ENCODE assay signal across 14 cellular contexts in the genomic region with DNA sequence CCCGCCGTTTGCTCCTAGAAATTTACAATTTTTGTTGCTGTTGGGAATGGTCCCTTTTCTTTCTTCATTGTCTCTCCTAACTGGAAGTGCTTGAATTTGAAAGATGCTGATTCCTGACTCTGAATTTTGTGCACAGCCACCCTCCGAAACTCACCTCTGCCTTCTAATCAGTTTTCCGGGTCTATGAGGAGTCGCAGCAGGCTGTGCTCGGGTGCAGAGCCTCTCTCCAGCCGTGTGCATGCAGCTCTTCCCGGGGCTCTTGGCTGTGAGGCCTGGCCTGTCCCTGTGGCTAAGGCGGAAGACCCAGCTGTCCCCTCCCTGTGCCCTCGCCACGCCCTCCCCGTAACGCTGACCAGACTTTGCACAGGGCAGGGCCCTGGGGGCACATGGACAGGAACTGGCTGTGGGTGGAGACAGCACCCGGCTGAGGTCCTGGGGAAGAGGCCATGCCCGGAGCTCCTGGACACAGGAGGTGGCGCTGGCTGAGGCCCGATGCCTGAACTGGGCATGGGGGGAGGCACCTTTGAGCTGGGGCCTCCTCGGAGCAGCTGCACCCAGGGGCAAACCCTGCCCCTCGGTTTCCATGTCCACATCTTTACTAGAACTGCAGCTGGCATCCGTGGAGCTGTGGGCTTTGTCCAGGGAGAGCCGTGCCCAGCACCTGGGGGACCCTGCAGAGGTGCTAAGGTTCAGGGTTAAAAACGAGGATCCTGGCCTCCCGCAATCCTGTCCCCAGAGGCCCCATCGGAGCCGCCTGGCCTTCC. TPM values are rescaled to one million over a fixed set of nuclear protein-coding genes. Genes with fewer than 3 reads are reported as not detected.
DNase-seq lines count a peak whose midpoint lies in the region; ATAC-seq, FAIRE-seq and TF ChIP-seq lines count a peak whose summit lies in the region.
"Had no signal": no experiment of that assay in that cellular context is flagged by ENCODE, and none has a peak within 500 bp of the region (broad histone marks: within the 10 kb centered on the region; RNA-seq: fewer than 3 reads in every experiment).

No MANE protein-coding gene starts in this region.

- no peaks in the 10 kb centered on the region for H3K9me3 Mint-ChIP-seq in naive thymus-derived CD8-positive, alpha-beta T cell

- H3K27me3 ChIP-seq in left ventricle myocardium inferior (ENCODE audit: low read depth) (no peaks in the 10 kb centered on the region), dorsolateral prefrontal cortex (no peaks in the 10 kb centered on the region)

- peaks cover 53% of the 10 kb centered on the region for H3K4me1 ChIP-seq in left ventricle myocardium inferior

- H3K4me3 Mint-ChIP-seq in naive thymus-derived CD8-positive, alpha-beta T cell: no peak overlapping the region

- no peak for TF ChIP-seq CTCF in left ventricle myocardium inferior (IDR thresholded peaks at IDR 0.05; ENCODE audit: borderline replicate concordance)
- TF ChIP-seq CTCF in dorsolateral prefrontal cortex (IDR thresholded peaks at IDR 0.05 in 54 of 56, conservative IDR thresholded peaks at IDR 0.05 in 2 of 56; ENCODE audit: low read depth in 1 of 56, partially characterized antibody in 56 of 56): no peak

- H3K27ac Mint-ChIP-seq in naive thymus-derived CD8-positive, alpha-beta T cell: peak overlapping the region; percentile 4 to 99 (median 74)

- no peaks in the 10 kb centered on the region for H3K36me3 Mint-ChIP-seq in naive thymus-derived CD8-positive, alpha-beta T cell

- H3K36me3 ChIP-seq in left ventricle myocardium inferior: no peaks in the 10 kb centered on the region

- H3K9me3 ChIP-seq in left ventricle myocardium inferior (replicated peaks): no peaks in the 10 kb centered on the region

- ATAC-seq in Right ventricle myocardium inferior (no peak), GM18868 (IDR thresholded peaks at IDR 0.05; ENCODE audit: unreplicated experiment) (no peak), GM19452 (IDR thresholded peaks at IDR 0.05; ENCODE audit: unreplicated experiment) (no peak)
- no peak for ATAC-seq in naive thymus-derived CD8-positive, alpha-beta T cell
- ATAC-seq: esophagus mucosa had no signal

- no peak for FAIRE-seq in H54 (lab: Jason Lieb, UNC)
- FAIRE-seq: TTC549 had no signal

- TF ChIP-seq POLR2A in H54 (IDR thresholded peaks at IDR 0.05; ENCODE audit: low read depth, low read length): no peak

- peak; percentile 71 for DNase-seq in Right ventricle myocardium inferior (ENCODE audit: missing footprints)
- no peak for DNase-seq in left ventricle myocardium inferior
- DNase-seq in dorsolateral prefrontal cortex: peak in 7 of 10 donors; percentile 1 to 24 (median 17)
- peak in 2 of 10 donors; percentile 16 to 57 for DNase-seq in naive thymus-derived CD8-positive, alpha-beta T cell
- no peak for DNase-seq in C1 segment of cervical spinal cord (lab: John Stamatoyannopoulos, UW)
- no peak for DNase-seq in H54 (ENCODE audit: insufficient read length, low spot score)
- DNase-seq: anterior cingulate cortex, COR-L47, NCI-H526, substantia nigra had no signal

- peaks cover 14 to 55% (median 40%) of the 10 kb centered on the region in 4 donors for H3K4me1 Mint-ChIP-seq in naive thymus-derived CD8-positive, alpha-beta T cell

- H3K27me3 Mint-ChIP-seq in naive thymus-derived CD8-positive, alpha-beta T cell: no peaks in the 10 kb centered on the region

- no peak overlapping the region for H3K4me3 ChIP-seq in left ventricle myocardium inferior
- no peak overlapping the region for H3K4me3 ChIP-seq in dorsolateral prefrontal cortex

- H3K27ac ChIP-seq in left ventricle myocardium inferior (replicated peaks) (no peak overlapping the region), dorsolateral prefrontal cortex (no peak overlapping the region)

- intact Hi-C loops in Right ventricle myocardium inferior (cut with DNase I) (loop anchor here (5.0 kb wide), 2 partner anchors 33 to 42 kb away; partner anchors contain the start of genes CTBP1 and SPON2), left ventricle myocardium inferior (cut with micrococcal nuclease) (no loop called here), dorsolateral prefrontal cortex (cut with DNase I) (no loop called here)

- POLR2A ChIA-PET in naive thymus-derived CD8-positive, alpha-beta T cell (lab: Charles Lee): interaction anchor here (0.8 kb wide), 1 partner anchor 17 kb away, joined by 6 read pairs; no protein-coding TSS in a partner anchor

RNA-seq across cellular contexts. Expression of gene SPON2, which starts 32.6 kb away (rescaled TPM):
- total RNA-seq in Right ventricle myocardium inferior (22.6 TPM), left ventricle myocardium inferior (13.9 TPM), dorsolateral prefrontal cortex (10 to 100 TPM in 84 of 120 experiments, 1 to 10 TPM in 36; 1.9 to 49.7 (median 13.0) TPM)
- total RNA-seq in naive thymus-derived CD8-positive, alpha-beta T cell: 10 to 100 TPM; 16.5 to 16.6 TPM
- 10 to 100 TPM in 1 of 3 donors, 1 to 10 TPM in 2; 8.5 to 45.9 (median 9.5) TPM for polyA plus RNA-seq in naive thymus-derived CD8-positive, alpha-beta T cell

RNA-seq across cellular contexts. Expression of gene CTBP1, which starts 43.9 kb away (rescaled TPM):
- total RNA-seq in Right ventricle myocardium inferior (121 TPM), left ventricle myocardium inferior (112 TPM), dorsolateral prefrontal cortex (100 to 1,000 TPM; 159 to 281 (median 217) TPM)
- total RNA-seq in naive thymus-derived CD8-positive, alpha-beta T cell: 100 to 1,000 TPM; 189 to 193 TPM
- polyA plus RNA-seq in naive thymus-derived CD8-positive, alpha-beta T cell: 100 to 1,000 TPM in 1 of 3 donors, 10 to 100 TPM in 2; 51.0 to 104 (median 93.7) TPM

Comparison
In these comparisons a context has a peak if more than half of its experiments do, and no peak if none do; other contexts are left out.
1. DNase-seq: peak in Right ventricle myocardium inferior (single experiment) and dorsolateral prefrontal cortex (7 of 10); none in left ventricle myocardium inferior (single experiment), C1 segment of cervical spinal cord (0 of 14) and H54 (single experiment).